Comparison of ENCODE assay signal across 14 cellular contexts in genomic region chr9:131447148-131447547, GRCh38. TPM values are rescaled to one million over a fixed set of nuclear protein-coding genes. Genes with fewer than 3 reads are reported as not detected.
A peak's percentile ranks its signal among the peaks of the same experiment; 100 is the strongest.
DNase-seq lines count a peak whose midpoint lies in the region; ATAC-seq, FAIRE-seq and TF ChIP-seq lines count a peak whose summit lies in the region.
"Had no signal": no experiment of that assay in that cellular context is flagged by ENCODE, and none has a peak within 500 bp of the region (broad histone marks: within the 10 kb centered on the region; RNA-seq: fewer than 3 reads in every experiment).

No MANE protein-coding gene starts in this region.

- no peak for FAIRE-seq in D721Med (lab: Jason Lieb, UNC)
- FAIRE-seq: GM12892, RCC 7860 had no signal

- peaks cover 97% of the 10 kb centered on the region for H3K36me3 Mint-ChIP-seq in activated T-cell treated with anti-CD3 and anti-CD28 coated beads, Interleukin-2, amount 50 U/mL, for 24 hours (ENCODE audit: low read depth)
- peaks cover 57% of the 10 kb centered on the region for H3K36me3 Mint-ChIP-seq in activated T-helper 1 cell treated with anti-CD3 and anti-CD28 coated beads, Interleukin-12 subunit alpha, Interleukin-12 subunit beta, Interleukin-2, Interleukin-4 antibody, amounts not matched to agents 30 ng/mL and 10 ng/mL and 1 ng/mL, durations not matched to agents 14 hours and 24 hours and 36 hours (ENCODE audit: low read depth)
- H3K36me3 Mint-ChIP-seq in stimulated activated effector memory CD8-positive, alpha-beta T cell treated with anti-CD3 and anti-CD28 coated beads, Interleukin-12 subunit alpha, Interleukin-12 subunit beta, amount 100 ng/mL, for 72 hours: peaks cover 100% of the 10 kb centered on the region

- TF ChIP-seq CTCF in D721Med (IDR thresholded peaks at IDR 0.05; ENCODE audit: insufficient read depth, missing control alignments): no peak

- no peak for DNase-seq in activated T-cell treated with anti-CD3 and anti-CD28 coated beads, Interleukin-2, amount 50 U/mL, for 24 hours
- no peak for DNase-seq in activated T-cell treated with anti-CD3 and anti-CD28 coated beads, Interleukin-2, amount 50 U/mL, for 48 hours
- no peak for DNase-seq in activated T-helper 1 cell treated with anti-CD3 and anti-CD28 coated beads, Interleukin-12 subunit alpha, Interleukin-12 subunit beta, Interleukin-2, Interleukin-4 antibody, amounts not matched to agents 30 ng/mL and 10 ng/mL and 1 ng/mL, durations not matched to agents 14 hours and 24 hours and 36 hours (ENCODE audit: low spot score)
- DNase-seq in cardiac septum (ENCODE audit: low spot score): peak; percentile 39
- DNase-seq in stimulated activated effector memory CD8-positive, alpha-beta T cell treated with anti-CD3 and anti-CD28 coated beads, Interleukin-12 subunit alpha, Interleukin-12 subunit beta, amount 100 ng/mL, for 72 hours (ENCODE audit: low spot score in 2 of 2): no peak
- no peak for DNase-seq in D721Med (ENCODE audit: insufficient read length, low spot score)
- DNase-seq in ecto neural progenitor cell (ENCODE audit: low spot score): no peak
- no peak for DNase-seq in HT-29 (ENCODE audit: low spot score)
- DNase-seq: activated T-cell treated with anti-CD3 and anti-CD28 coated beads for 4 hours, esophagus squamous epithelium, NCI-H446 treated with DMSO at 0.1 percent for 48 hours, T1000 had no signal

- peak overlapping the region; percentile 73 for H3K27ac Mint-ChIP-seq in activated T-cell treated with anti-CD3 and anti-CD28 coated beads, Interleukin-2, amount 50 U/mL, for 24 hours
- peak overlapping the region; percentile 45 for H3K27ac Mint-ChIP-seq in activated T-helper 1 cell treated with anti-CD3 and anti-CD28 coated beads, Interleukin-12 subunit alpha, Interleukin-12 subunit beta, Interleukin-2, Interleukin-4 antibody, amounts not matched to agents 30 ng/mL and 10 ng/mL and 1 ng/mL, durations not matched to agents 14 hours and 24 hours and 36 hours
- H3K27ac Mint-ChIP-seq in stimulated activated effector memory CD8-positive, alpha-beta T cell treated with anti-CD3 and anti-CD28 coated beads, Interleukin-12 subunit alpha, Interleukin-12 subunit beta, amount 100 ng/mL, for 72 hours: peak overlapping the region; percentile 66

- intact Hi-C loops in activated T-helper 1 cell treated with anti-CD3 and anti-CD28 coated beads, Interleukin-12 subunit alpha, Interleukin-12 subunit beta, Interleukin-2, Interleukin-4 antibody, amounts not matched to agents 30 ng/mL and 10 ng/mL and 1 ng/mL, durations not matched to agents 14 hours and 24 hours and 36 hours (cut with micrococcal nuclease): no loop called here
- intact Hi-C loops in cardiac septum (cut with DNase I): no loop called here

- H3K4me3 Mint-ChIP-seq in activated T-cell treated with anti-CD3 and anti-CD28 coated beads, Interleukin-2, amount 50 U/mL, for 24 hours: no peak overlapping the region
- no peak overlapping the region for H3K4me3 Mint-ChIP-seq in activated T-helper 1 cell treated with anti-CD3 and anti-CD28 coated beads, Interleukin-12 subunit alpha, Interleukin-12 subunit beta, Interleukin-2, Interleukin-4 antibody, amounts not matched to agents 30 ng/mL and 10 ng/mL and 1 ng/mL, durations not matched to agents 14 hours and 24 hours and 36 hours
- no peak overlapping the region for H3K4me3 Mint-ChIP-seq in stimulated activated effector memory CD8-positive, alpha-beta T cell treated with anti-CD3 and anti-CD28 coated beads, Interleukin-12 subunit alpha, Interleukin-12 subunit beta, amount 100 ng/mL, for 72 hours

- no peaks in the 10 kb centered on the region for H3K9me3 Mint-ChIP-seq in activated T-cell treated with anti-CD3 and anti-CD28 coated beads, Interleukin-2, amount 50 U/mL, for 24 hours
- no peaks in the 10 kb centered on the region for H3K9me3 Mint-ChIP-seq in activated T-helper 1 cell treated with anti-CD3 and anti-CD28 coated beads, Interleukin-12 subunit alpha, Interleukin-12 subunit beta, Interleukin-2, Interleukin-4 antibody, amounts not matched to agents 30 ng/mL and 10 ng/mL and 1 ng/mL, durations not matched to agents 14 hours and 24 hours and 36 hours
- H3K9me3 Mint-ChIP-seq in stimulated activated effector memory CD8-positive, alpha-beta T cell treated with anti-CD3 and anti-CD28 coated beads, Interleukin-12 subunit alpha, Interleukin-12 subunit beta, amount 100 ng/mL, for 72 hours: no peaks in the 10 kb centered on the region

- ATAC-seq in stimulated activated effector memory CD8-positive, alpha-beta T cell treated with anti-CD3 and anti-CD28 coated beads, Interleukin-12 subunit alpha, Interleukin-12 subunit beta, amount 100 ng/mL, for 72 hours: no peak

- H3K27me3 Mint-ChIP-seq in activated T-cell treated with anti-CD3 and anti-CD28 coated beads, Interleukin-2, amount 50 U/mL, for 24 hours: no peaks in the 10 kb centered on the region
- no peaks in the 10 kb centered on the region for H3K27me3 Mint-ChIP-seq in activated T-helper 1 cell treated with anti-CD3 and anti-CD28 coated beads, Interleukin-12 subunit alpha, Interleukin-12 subunit beta, Interleukin-2, Interleukin-4 antibody, amounts not matched to agents 30 ng/mL and 10 ng/mL and 1 ng/mL, durations not matched to agents 14 hours and 24 hours and 36 hours (ENCODE audit: insufficient read depth)

- peaks cover 23% of the 10 kb centered on the region for H3K4me1 Mint-ChIP-seq in activated T-cell treated with anti-CD3 and anti-CD28 coated beads, Interleukin-2, amount 50 U/mL, for 24 hours (ENCODE audit: low read depth)
- peaks cover 14% of the 10 kb centered on the region for H3K4me1 Mint-ChIP-seq in activated T-helper 1 cell treated with anti-CD3 and anti-CD28 coated beads, Interleukin-12 subunit alpha, Interleukin-12 subunit beta, Interleukin-2, Interleukin-4 antibody, amounts not matched to agents 30 ng/mL and 10 ng/mL and 1 ng/mL, durations not matched to agents 14 hours and 24 hours and 36 hours (ENCODE audit: low read depth)
- peaks cover 21% of the 10 kb centered on the region for H3K4me1 Mint-ChIP-seq in stimulated activated effector memory CD8-positive, alpha-beta T cell treated with anti-CD3 and anti-CD28 coated beads, Interleukin-12 subunit alpha, Interleukin-12 subunit beta, amount 100 ng/mL, for 72 hours

RNA-seq across cellular contexts. Expression of gene PRRC2B, which starts 53.3 kb away (rescaled TPM):
- total RNA-seq in activated T-helper 1 cell treated with anti-CD3 and anti-CD28 coated beads, Interleukin-12 subunit alpha, Interleukin-12 subunit beta, Interleukin-2, Interleukin-4 antibody, amounts not matched to agents 30 ng/mL and 10 ng/mL and 1 ng/mL, durations not matched to agents 14 hours and 24 hours and 36 hours: 103 and 108 TPM in 2 replicates
- 151 TPM for total RNA-seq in cardiac septum
- 96.5 and 106 TPM in 2 replicates for total RNA-seq in HT-29 (2014; rRNA removed; shearing (Covaris generic))

RNA-seq across cellular contexts. Expression of gene POMT1, which starts 55.6 kb away (rescaled TPM):
- total RNA-seq in activated T-helper 1 cell treated with anti-CD3 and anti-CD28 coated beads, Interleukin-12 subunit alpha, Interleukin-12 subunit beta, Interleukin-2, Interleukin-4 antibody, amounts not matched to agents 30 ng/mL and 10 ng/mL and 1 ng/mL, durations not matched to agents 14 hours and 24 hours and 36 hours: 39.1 and 39.3 TPM in 2 replicates
- total RNA-seq in cardiac septum: 24.6 TPM
- total RNA-seq in HT-29 (2014; rRNA removed; shearing (Covaris generic)): 22.1 and 26.2 TPM in 2 replicates
